10 cellular contexts compared by ENCODE assay signal in the genomic region with DNA sequence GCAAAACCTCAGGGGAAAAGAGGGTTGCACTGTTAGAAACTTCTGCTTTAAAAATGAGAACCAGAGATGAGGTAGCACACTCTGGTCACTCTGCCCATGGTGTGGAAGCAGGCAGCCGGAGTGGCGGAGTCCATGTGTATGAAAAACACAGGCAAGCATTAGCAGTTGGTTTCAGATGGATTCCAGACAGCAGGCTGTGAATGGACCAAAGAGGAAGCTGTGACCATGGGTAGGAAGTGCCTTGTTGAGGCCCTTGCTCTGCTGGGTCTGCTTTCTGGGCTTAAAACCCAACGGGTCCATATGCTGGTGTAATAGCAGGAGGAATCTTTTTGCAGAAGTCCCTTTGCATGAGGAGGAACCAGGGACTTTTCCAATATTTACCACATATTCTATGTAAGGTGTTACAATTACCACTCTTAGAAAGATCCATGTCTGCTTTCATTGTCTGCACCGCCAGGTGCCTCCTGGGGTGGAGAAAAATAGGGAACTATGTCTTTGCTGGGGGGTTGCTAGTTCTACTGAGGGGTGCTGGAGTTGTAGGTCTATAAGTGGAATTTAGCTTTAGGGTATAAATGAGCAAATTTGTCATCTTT.
DNase-seq lines count a peak whose midpoint lies in the region; ATAC-seq and TF ChIP-seq lines count a peak whose summit lies in the region.
"Had no signal": no experiment of that assay in that cellular context is flagged by ENCODE, and none has a peak within 500 bp of the region (broad histone marks: within the 10 kb centered on the region; RNA-seq: fewer than 3 reads in every experiment).

No MANE protein-coding gene starts in this region.

- TF ChIP-seq CTCF in CD4-positive, alpha-beta T cell (IDR thresholded peaks at IDR 0.05) = no peak
- TF ChIP-seq CTCF in GM23338 (conservative IDR thresholded peaks at IDR 0.05; ENCODE audit: low read depth in 2 of 2) (no peak), OCI-LY3 (IDR thresholded peaks at IDR 0.05; ENCODE audit: low read depth, low read length) (no peak), lung (IDR thresholded peaks at IDR 0.05; ENCODE audit: control extremely low read depth, extremely low read depth) (no peak), ascending aorta (IDR thresholded peaks at IDR 0.05) (no peak)

- intact Hi-C loops in CD4-positive, alpha-beta T cell (cut with DNase I, micrococcal nuclease) = loop anchor here in 1 of 2 experiments (5.0 kb wide), 2 partner anchors 36 to 99 kb away; no protein-coding TSS in a partner anchor
- intact Hi-C loops in ascending aorta (cut with DNase I) = no loop called here

- H3K9me2 ChIP-seq in GM23338 (ENCODE audit: insufficient read depth) = peaks cover 3% of the 10 kb centered on the region; the same call in 1 of the 2 replicates

- CTCF ChIA-PET in CD4-positive, alpha-beta T cell (lab: Charles Lee) = no interaction called here

- H3K36me3 ChIP-seq in GM23338 (ENCODE audit: insufficient read depth) = no peaks in the 10 kb centered on the region
- no peaks in the 10 kb centered on the region for H3K36me3 ChIP-seq in OCI-LY3 (replicated peaks; ENCODE audit: low read depth, low read length)
- no peaks in the 10 kb centered on the region for H3K36me3 ChIP-seq in lung (ENCODE audit: control insufficient read depth in 2 of 2, insufficient read depth in 2 of 2, low read length in 2 of 2)
- no peaks in the 10 kb centered on the region for H3K36me3 ChIP-seq in ascending aorta

- peak overlapping the region; percentile 78 for H3K4me3 Mint-ChIP-seq in CD4-positive, alpha-beta T cell
- H3K4me3 Mint-ChIP-seq in GM23338 = no peak overlapping the region; the same call in 2 of the 3 replicates
- H3K4me3 Mint-ChIP-seq: stimulated activated naive CD8-positive, alpha-beta T cell treated with anti-CD3 and anti-CD28 coated beads, Interleukin-15, Interleukin-2, amounts not matched to agents 100 ng/mL and 50 ng/mL, for 24 hours had no signal

- H3F3A ChIP-seq in GM23338 (replicated peaks; ENCODE audit: low read depth) = no peaks in the 10 kb centered on the region

- H3K4me1 Mint-ChIP-seq in CD4-positive, alpha-beta T cell (ENCODE audit: low read depth) = peaks cover 86% of the 10 kb centered on the region
- peaks cover 27% of the 10 kb centered on the region for H3K4me1 Mint-ChIP-seq in GM23338

- H3K79me2 ChIP-seq in GM23338 (replicated peaks; ENCODE audit: insufficient read depth) (no peaks in the 10 kb centered on the region), OCI-LY3 (ENCODE audit: low read length) (no peaks in the 10 kb centered on the region)

- no peak overlapping the region; the same call in 1 of the 2 replicates for H3K4me2 ChIP-seq in GM23338
- H3K4me2 ChIP-seq in OCI-LY3 (ENCODE audit: low read length) = peak overlapping the region; percentile 63

- H3K9ac ChIP-seq in OCI-LY3 (ENCODE audit: low read length) = peak overlapping the region; percentile 37; the same call in 1 of the 2 replicates

- POLR2A ChIA-PET in CD4-positive, alpha-beta T cell (lab: Charles Lee) = interaction anchor here (1.1 to 1.3 kb wide), 2 partner anchors 97 to 144 kb away, joined by 3 to 5 read pairs; no protein-coding TSS in a partner anchor

- H3K9me3 ChIP-seq in CD4-positive, alpha-beta T cell (ENCODE audit: control insufficient read depth, low read length) = no peaks in the 10 kb centered on the region
- H3K9me3 ChIP-seq in OCI-LY3 (ENCODE audit: insufficient read depth, low read length) (no peaks in the 10 kb centered on the region), lung (ENCODE audit: control insufficient read depth in 2 of 2, insufficient read depth in 1 of 2, low read length in 1 of 2) (no peaks in the 10 kb centered on the region), ascending aorta (no peaks in the 10 kb centered on the region)

- H3K27ac ChIP-seq in CD4-positive, alpha-beta T cell (ENCODE audit: low read depth, low read length) = peak overlapping the region; percentile 65
- H3K27ac ChIP-seq in GM23338 (ENCODE audit: low read depth) (no peak overlapping the region), OCI-LY3 (ENCODE audit: low read length) (peak overlapping the region; percentile 72), lung (ENCODE audit: low read depth in 1 of 2, low read length in 1 of 2) (peak overlapping the region in 1 of 2 donors; percentile 45), ascending aorta (no peak overlapping the region)

- 36 to 74% methylated on average over 4 of the region's 4 CpGs for WGBS in lung, 2 donors

- H4K20me1 ChIP-seq in GM23338 (replicated peaks; ENCODE audit: insufficient read depth) (no peaks in the 10 kb centered on the region), OCI-LY3 (ENCODE audit: insufficient read depth, low read length) (no peaks in the 10 kb centered on the region)

- H3K27ac Mint-ChIP-seq in CD4-positive, alpha-beta T cell = peak overlapping the region; percentile 100
- H3K27ac Mint-ChIP-seq in GM23338 = peak overlapping the region; percentile 55; the same call in 1 of the 2 replicates
- H3K27ac Mint-ChIP-seq: stimulated activated naive CD8-positive, alpha-beta T cell treated with anti-CD3 and anti-CD28 coated beads, Interleukin-15, Interleukin-2, amounts not matched to agents 100 ng/mL and 50 ng/mL, for 24 hours had no signal

- ATAC-seq in CD4-positive, alpha-beta T cell (ENCODE audit: poor library complexity) = no peak
- no peak for ATAC-seq in GM23338
- peak; percentile 50 for ATAC-seq in lung (ENCODE audit: insufficient read depth, low FRiP score)
- ATAC-seq in HG03196 (IDR thresholded peaks at IDR 0.05; ENCODE audit: unreplicated experiment) = no peak

- H2AFZ ChIP-seq in GM23338 (peak overlapping the region; percentile 67; the same call in 1 of the 2 replicates), OCI-LY3 (ENCODE audit: low read depth, low read length) (peak overlapping the region; percentile 81)

- no peaks in the 10 kb centered on the region for H3K27me3 ChIP-seq in CD4-positive, alpha-beta T cell (ENCODE audit: control insufficient read depth, insufficient read depth, low read length)
- H3K27me3 ChIP-seq in GM23338 (ENCODE audit: insufficient read depth) = 0 out of 2 replicates have a peak, but pooled peaks cover 7% of the 10 kb centered on the region
- no peaks in the 10 kb centered on the region for H3K27me3 ChIP-seq in OCI-LY3 (ENCODE audit: low read depth, low read length)
- no peaks in the 10 kb centered on the region for H3K27me3 ChIP-seq in lung (ENCODE audit: control insufficient read depth, insufficient read depth)
- H3K27me3 ChIP-seq in ascending aorta = no peaks in the 10 kb centered on the region

- peaks cover 51% of the 10 kb centered on the region for H3K36me3 Mint-ChIP-seq in CD4-positive, alpha-beta T cell (ENCODE audit: low read depth)
- no peaks in the 10 kb centered on the region for H3K36me3 Mint-ChIP-seq in GM23338 (ENCODE audit: low read depth)

- H3K4me3 ChIP-seq in GM23338 = no peak overlapping the region
- peak overlapping the region; percentile 33; the same call in 1 of the 2 replicates for H3K4me3 ChIP-seq in OCI-LY3 (ENCODE audit: low read length)
- no peak overlapping the region for H3K4me3 ChIP-seq in lung
- H3K4me3 ChIP-seq in ascending aorta = no peak overlapping the region

- no peaks in the 10 kb centered on the region for H3K9me3 Mint-ChIP-seq in CD4-positive, alpha-beta T cell
- H3K9me3 Mint-ChIP-seq in GM23338 = no peaks in the 10 kb centered on the region
- H3K9me3 Mint-ChIP-seq: stimulated activated naive CD8-positive, alpha-beta T cell treated with anti-CD3 and anti-CD28 coated beads, Interleukin-15, Interleukin-2, amounts not matched to agents 100 ng/mL and 50 ng/mL, for 24 hours had no signal

- peaks cover 26% of the 10 kb centered on the region for H3K4me1 ChIP-seq in GM23338 (ENCODE audit: insufficient read depth)
- H3K4me1 ChIP-seq in OCI-LY3 (ENCODE audit: low read length) = peaks cover 54% of the 10 kb centered on the region
- peaks cover 0 to 6% of the 10 kb centered on the region in 2 donors for H3K4me1 ChIP-seq in lung (ENCODE audit: control insufficient read depth in 2 of 2, insufficient read depth in 2 of 2, low read length in 2 of 2)
- no peaks in the 10 kb centered on the region for H3K4me1 ChIP-seq in ascending aorta

- no peak for DNase-seq in CD4-positive, alpha-beta T cell
- no peak for DNase-seq in GM23338 (ENCODE audit: low spot score)
- no peak for DNase-seq in lung (ENCODE audit: low spot score)
- no peak for DNase-seq in stimulated activated CD4-positive, alpha-beta T cell treated with anti-CD3 and anti-CD28 coated beads, Interleukin-4, amount 100 ng/mL, for 1 hour
- DNase-seq in ascending aorta (ENCODE audit: low spot score in 2 of 2) = no peak
- DNase-seq in SHP77 (lab: John Stamatoyannopoulos, UW) = no peak
- DNase-seq: EL had no signal

- no peaks in the 10 kb centered on the region for H3K27me3 Mint-ChIP-seq in CD4-positive, alpha-beta T cell
- peaks cover 3% of the 10 kb centered on the region for H3K27me3 Mint-ChIP-seq in GM23338 (ENCODE audit: insufficient read depth, low read depth, poor library complexity)
- H3K27me3 Mint-ChIP-seq: stimulated activated naive CD8-positive, alpha-beta T cell treated with anti-CD3 and anti-CD28 coated beads, Interleukin-15, Interleukin-2, amounts not matched to agents 100 ng/mL and 50 ng/mL, for 24 hours had no signal

TF ChIP-seq in GM23338, 12 proteins besides CTCF, POLR2A, EP300 and RAD21 (continues in another document):
- no peak for TF ChIP-seq STAT1 (IDR thresholded peaks at IDR 0.05; ENCODE audit: unreplicated experiment)
- no peak for TF ChIP-seq JUNB (IDR thresholded peaks at IDR 0.05; ENCODE audit: unreplicated experiment)
- TF ChIP-seq CREB1 (CRISPR knock-in tag; IDR thresholded peaks at IDR 0.05; ENCODE audit: low read depth) = no peak

Comparison
In these comparisons a context has a peak if more than half of its experiments do, and no peak if none do; other contexts are left out.
1. H3K27ac ChIP-seq: peak in CD4-positive, alpha-beta T cell (single experiment) and OCI-LY3 (single experiment); none in GM23338 (single experiment) and ascending aorta (0 of 2).